ENCODE assay signal across 32 cellular contexts in the genomic region with DNA sequence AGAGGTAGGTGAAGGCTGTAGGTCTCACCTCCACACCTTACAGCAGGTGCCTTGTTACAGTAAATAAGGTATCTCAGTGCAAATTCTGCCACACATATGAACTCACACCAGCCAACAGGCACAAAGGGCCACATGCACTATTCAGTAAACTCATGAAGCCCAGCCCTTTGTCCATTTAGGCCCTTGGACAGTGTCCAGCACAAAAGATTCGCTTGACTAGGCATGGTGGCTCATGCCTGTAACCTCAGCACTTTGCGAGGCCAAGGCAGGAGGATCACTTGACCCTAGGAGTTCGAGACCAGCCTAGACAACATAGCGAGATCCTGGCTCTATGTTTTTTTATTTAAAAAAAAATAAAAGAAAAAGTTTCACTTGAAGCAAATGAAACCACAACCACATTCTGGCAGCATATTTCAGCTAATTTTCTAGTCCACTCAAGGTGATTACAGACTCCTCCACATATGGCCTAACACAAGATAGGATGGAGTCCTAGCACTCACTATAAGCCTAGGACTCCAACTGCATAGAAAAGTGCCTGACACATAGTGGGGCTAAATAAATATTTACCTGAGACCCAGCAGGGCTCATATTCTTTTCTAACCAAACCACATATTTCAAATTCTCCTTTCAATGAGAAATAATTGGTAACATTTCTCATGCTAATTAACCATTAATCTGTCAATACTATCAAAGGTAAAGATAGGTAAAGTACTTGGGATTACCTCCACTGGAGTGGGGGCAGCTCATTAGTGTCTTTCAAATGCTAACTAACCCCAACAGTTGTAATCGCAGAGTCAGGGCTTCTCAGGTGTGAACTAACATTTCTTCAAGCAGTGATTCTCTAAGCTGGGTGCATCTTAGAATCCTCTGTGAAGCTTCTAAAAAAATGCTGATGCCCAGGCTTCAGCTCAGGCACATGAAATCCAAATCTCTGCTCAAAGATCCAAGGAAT. TPM values are rescaled to one million over a fixed set of nuclear protein-coding genes. Genes with fewer than 3 reads are reported as not detected.
A peak's percentile ranks its signal among the peaks of the same experiment; 100 is the strongest.
DNase-seq lines count a peak whose midpoint lies in the region; ATAC-seq, FAIRE-seq and TF ChIP-seq lines count a peak whose summit lies in the region.
"Had no signal": no experiment of that assay in that cellular context is flagged by ENCODE, and none has a peak within 500 bp of the region (broad histone marks: within the 10 kb centered on the region; RNA-seq: fewer than 3 reads in every experiment).

No MANE protein-coding gene starts in this region.

- H3K4me2 ChIP-seq in DND-41 (ENCODE audit: insufficient read depth, low read length) (no peak overlapping the region), neuronal stem cell (ENCODE audit: insufficient read depth, low read length, poor library complexity, severe bottlenecking) (no peak overlapping the region)
- H3K4me2 ChIP-seq: BLaER1, hepatocyte had no signal

- no peak overlapping the region for H2BK120ac ChIP-seq in neuronal stem cell (ENCODE audit: low read depth, low read length)

- H3K4me3 ChIP-seq in DND-41 (ENCODE audit: low read depth in 1 of 2, low read length in 2 of 2) = no peak overlapping the region
- peak overlapping the region in 1 of 2 donors; percentile 12 for H3K4me3 ChIP-seq in neuronal stem cell (ENCODE audit: low read length in 2 of 2)
- H3K4me3 ChIP-seq: adrenal gland, BLaER1, dorsolateral prefrontal cortex, esophagus squamous epithelium, hepatocyte, left lung, MG63 had no signal

- POLR2A ChIA-PET in GM10248 (lab: Yijun Ruan, JAX) = no interaction called here

- H3K27me3 ChIP-seq in DND-41 (ENCODE audit: insufficient read depth, low read length, poor library complexity) (no peaks in the 10 kb centered on the region), neuronal stem cell (ENCODE audit: control insufficient read depth in 3 of 3, insufficient read depth in 3 of 3, low read depth in 1 of 3, low read length in 3 of 3) (no peaks in the 10 kb centered on the region)
- H3K27me3 ChIP-seq: BLaER1, brain microvascular endothelial cell, hepatocyte, left lung, MG63 had no signal

- peaks cover 31% of the 10 kb centered on the region for H3K4me1 ChIP-seq in DND-41 (ENCODE audit: insufficient read depth, low read length)
- H3K4me1 ChIP-seq in neuronal stem cell (ENCODE audit: control insufficient read depth in 2 of 2, insufficient read depth in 1 of 2, low read depth in 1 of 2, low read length in 2 of 2) = peaks cover 4 to 9% of the 10 kb centered on the region in 2 donors
- H3K4me1 ChIP-seq: adrenal gland had no signal

- H3K9ac ChIP-seq in DND-41 (ENCODE audit: low read depth, low read length) = no peak overlapping the region
- H3K9ac ChIP-seq in neuronal stem cell (ENCODE audit: low read depth, low read length, poor library complexity) = peak overlapping the region; percentile 6
- H3K9ac ChIP-seq: BLaER1 had no signal

- DNase-seq in DND-41 = no peak
- no peak for DNase-seq in HTR-8/SVneo (ENCODE audit: insufficient read length, low spot score)
- DNase-seq in glomerular visceral epithelial cell (ENCODE audit: extremely low spot score) = peak; percentile 47
- DNase-seq in neuronal stem cell (ENCODE audit: low spot score) = no peak
- no peak for DNase-seq in GM10248 (ENCODE audit: extremely low spot score)
- no peak for DNase-seq in activated CD4-positive, alpha-beta T cell treated with anti-CD3 and anti-CD28 coated beads for 48 hours
- DNase-seq in inferior parietal cortex (ENCODE audit: extremely low spot score) = no peak
- DNase-seq in NCI-H1417 (lab: John Stamatoyannopoulos, UW) = no peak
- DNase-seq: activated CD4-positive, alpha-beta T cell treated with anti-CD3 and anti-CD28 coated beads for 1 hour; activated CD8-positive, alpha-beta memory T cell treated with anti-CD3 and anti-CD28 coated beads, Interleukin-2, amount 50 U/mL, for 48 hours; activated CD8-positive, alpha-beta T cell treated with anti-CD3 and anti-CD28 coated beads for 36 hours; activated naive CD4-positive, alpha-beta T cell treated with anti-CD3 and anti-CD28 coated beads for 36 hours; adrenal gland; brain microvascular endothelial cell; dorsolateral prefrontal cortex; esophagus squamous epithelium; foreskin keratinocyte; HFFc6; KG1; left lung; MG63; NCI-H2029; NCI-H526 treated with DMSO at 0.1 percent for 48 hours; Right ventricle myocardium superior; stimulated activated CD4-positive, alpha-beta T cell treated with anti-CD3 and anti-CD28 coated beads, Interleukin-15, amount 100 ng/mL, for 24 hours; stimulated activated CD4-positive, alpha-beta T cell treated with anti-CD3 and anti-CD28 coated beads, Interleukin-4, amount 100 ng/mL, for 4 hours; T-helper 2 cell had no signal

- H3K14ac ChIP-seq in neuronal stem cell (ENCODE audit: low read length) = no peak overlapping the region

- CTCF ChIA-PET in GM10248 (lab: Yijun Ruan, JAX) = interaction anchor here (0.8 to 2.4 kb wide), 5 partner anchors 8 to 326 kb away, joined by 3 to 18 read pairs (median 3); no protein-coding TSS in a partner anchor

- no peaks in the 10 kb centered on the region for H3K36me3 ChIP-seq in DND-41 (ENCODE audit: insufficient read depth, low read length)
- no peaks in the 10 kb centered on the region for H3K36me3 ChIP-seq in neuronal stem cell (replicated peaks in 1 of 2; ENCODE audit: control insufficient read depth in 2 of 2, insufficient read depth in 2 of 2, low read length in 2 of 2)
- H3K36me3 ChIP-seq: adrenal gland, BLaER1, brain microvascular endothelial cell, esophagus squamous epithelium, left lung, MG63, neutrophil had no signal

- peak; percentile 20 for FAIRE-seq in HTR-8/SVneo (lab: Jason Lieb, UNC)
- FAIRE-seq: islet of Langerhans had no signal

- no peak overlapping the region for H4K8ac ChIP-seq in neuronal stem cell (ENCODE audit: low read depth, low read length)

- no peak overlapping the region for H3K4ac ChIP-seq in neuronal stem cell (ENCODE audit: low read length)

- H2BK5ac ChIP-seq in neuronal stem cell (ENCODE audit: low read length) = no peak overlapping the region

- no peaks in the 10 kb centered on the region for H3K79me2 ChIP-seq in DND-41 (ENCODE audit: insufficient read depth, low read length)
- H3K79me2 ChIP-seq: hepatocyte had no signal

- H3K9me3 ChIP-seq in DND-41 (ENCODE audit: insufficient read depth, low read length, severe bottlenecking) (no peaks in the 10 kb centered on the region), neuronal stem cell (replicated peaks in 1 of 2; ENCODE audit: control insufficient read depth in 2 of 2, insufficient read depth in 1 of 2, low read depth in 1 of 2, low read length in 2 of 2) (no peaks in the 10 kb centered on the region)
- H3K9me3 ChIP-seq: adrenal gland, BLaER1, esophagus squamous epithelium, left lung, MG63, neutrophil had no signal

- H2AK5ac ChIP-seq in neuronal stem cell (ENCODE audit: low read depth, low read length) = no peak overlapping the region

- TF ChIP-seq CTCF in DND-41 (IDR thresholded peaks at IDR 0.05; ENCODE audit: borderline replicate concordance, extremely low read depth, low read length, poor library complexity, severe bottlenecking) = no peak
- TF ChIP-seq CTCF in GM10248 (IDR thresholded peaks at IDR 0.05; ENCODE audit: control extremely low read depth, extremely low read depth, low read depth, missing control alignments) = no peak

- H4K91ac ChIP-seq in neuronal stem cell (ENCODE audit: low read depth, low read length, poor library complexity) = no peak overlapping the region

- 0 out of 3 replicates have a peak, but pooled peaks have one; percentile 29 for ATAC-seq in DND-41 (ENCODE audit: insufficient read depth, low read depth)
- ATAC-seq: activated CD8-positive, alpha-beta T cell treated with anti-CD3 and anti-CD28 coated beads for 36 hours; foreskin keratinocyte; left lung; SK-N-SH treated with all-trans-retinoic acid at 6 μM for 48 hours had no signal

- H3K27ac ChIP-seq in DND-41 (ENCODE audit: low read length) = peak overlapping the region; percentile 55
- H3K27ac ChIP-seq in neuronal stem cell (replicated peaks; ENCODE audit: low read length) = no peak overlapping the region
- H3K27ac ChIP-seq: adrenal gland, BLaER1, brain microvascular endothelial cell, dorsolateral prefrontal cortex, esophagus squamous epithelium, foreskin keratinocyte, hepatocyte, left lung, neutrophil had no signal

- no peak overlapping the region for H2BK15ac ChIP-seq in neuronal stem cell (ENCODE audit: low read length)

- H2BK12ac ChIP-seq in neuronal stem cell (ENCODE audit: low read length) = no peak overlapping the region

- H4K20me1 ChIP-seq in DND-41 (ENCODE audit: insufficient read depth, low read length) = no peaks in the 10 kb centered on the region
- H4K20me1 ChIP-seq: BLaER1 had no signal

- no peak overlapping the region for H3K23ac ChIP-seq in neuronal stem cell (ENCODE audit: low read depth, low read length, poor library complexity)

- H3K79me1 ChIP-seq in neuronal stem cell (ENCODE audit: low read depth, low read length) = no peaks in the 10 kb centered on the region

- no peak overlapping the region for H3K18ac ChIP-seq in neuronal stem cell (ENCODE audit: low read length)

- H2AFZ ChIP-seq in DND-41 (ENCODE audit: low read depth, low read length) (no peak overlapping the region), neuronal stem cell (ENCODE audit: low read length) (no peak overlapping the region)
- H2AFZ ChIP-seq: hepatocyte had no signal

- WGBS in neuronal stem cell (ENCODE audit: extremely low coverage in 2 of 2, insufficient read length in 2 of 2, insufficient replicate concordance in 1 of 2), 2 donors = no CpG with 5 or more reads among the region's 5 CpGs

RNA-seq across cellular contexts. Expression of gene ANKRD1, which starts 4.5 kb away (rescaled TPM):
- polyA plus RNA-seq in neuronal stem cell (2013, experiment 1 of 2) = 13.6 TPM
- polyA plus RNA-seq in neuronal stem cell (2013, experiment 2 of 2) = 13.9 TPM

RNA-seq across cellular contexts. Expression of gene RPP30, which starts 53.6 kb away (rescaled TPM):
- polyA plus RNA-seq in neuronal stem cell (2013, experiment 1 of 2) = 59.7 TPM
- polyA plus RNA-seq in neuronal stem cell (2013, experiment 2 of 2) = 62.0 TPM
